9 cellular contexts compared by ENCODE assay signal in the genomic region with DNA sequence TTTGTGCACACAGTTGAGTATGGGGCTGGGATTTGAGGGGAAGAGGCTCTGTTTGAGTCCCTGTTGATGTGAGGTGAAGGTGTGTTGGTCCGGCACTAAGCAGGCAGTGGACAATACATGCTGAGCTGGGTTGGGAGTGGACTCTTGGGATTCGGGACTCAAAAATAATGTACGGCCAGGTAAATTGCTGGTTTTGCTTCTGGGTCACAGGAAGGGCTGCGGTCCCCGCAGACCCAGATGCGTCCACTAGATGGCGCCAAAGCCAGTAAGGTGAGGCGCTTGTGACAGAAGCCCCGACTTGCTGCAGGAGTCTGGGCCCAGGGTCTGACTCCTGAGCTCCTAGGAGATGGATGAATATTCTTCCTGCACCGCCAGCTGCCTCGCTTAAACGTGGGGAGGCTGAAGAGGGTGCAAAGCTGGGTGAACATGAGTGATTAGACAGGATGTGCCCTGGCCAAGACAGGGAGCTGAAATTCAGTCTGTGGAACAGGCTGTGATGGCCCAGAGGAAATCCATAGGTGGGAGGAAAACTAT.
DNase-seq lines count a peak whose midpoint lies in the region; ATAC-seq, FAIRE-seq and TF ChIP-seq lines count a peak whose summit lies in the region.
"Had no signal": no experiment of that assay in that cellular context is flagged by ENCODE, and none has a peak within 500 bp of the region (broad histone marks: within the 10 kb centered on the region; RNA-seq: fewer than 3 reads in every experiment).

No MANE protein-coding gene starts in this region.

- H3K36me3 ChIP-seq in bronchial epithelial cell (ENCODE audit: control insufficient read depth, insufficient read depth, low read length): no peaks in the 10 kb centered on the region
- H3K36me3 ChIP-seq in kidney epithelial cell (ENCODE audit: control insufficient read depth, insufficient read depth, low read length): no peaks in the 10 kb centered on the region

- FAIRE-seq in bronchial epithelial cell (lab: Jason Lieb, UNC): no peak
- FAIRE-seq: endometrium had no signal

- TF ChIP-seq CTCF in bronchial epithelial cell (IDR thresholded peaks at IDR 0.05; ENCODE audit: insufficient read depth, low read length, severe bottlenecking) (peak; percentile 96), kidney epithelial cell (IDR thresholded peaks at IDR 0.05; ENCODE audit: insufficient read depth, low read length, poor library complexity, severe bottlenecking) (peak; percentile 97)

- H3K27me3 ChIP-seq in bronchial epithelial cell (ENCODE audit: control insufficient read depth, insufficient read depth, low read length) (no peaks in the 10 kb centered on the region), kidney epithelial cell (ENCODE audit: control insufficient read depth, insufficient read depth, low read length) (no peaks in the 10 kb centered on the region)

- H3K4me3 ChIP-seq in bronchial epithelial cell (ENCODE audit: low read depth, low read length) (no peak overlapping the region), kidney epithelial cell (ENCODE audit: low read depth, low read length) (no peak overlapping the region)

- peak; percentile 21 for ATAC-seq in HG02981 (IDR thresholded peaks at IDR 0.05; ENCODE audit: unreplicated experiment)
- ATAC-seq in GM21786 (IDR thresholded peaks at IDR 0.05; ENCODE audit: unreplicated experiment): no peak

- peak; percentile 73 for DNase-seq in EL
- DNase-seq in NCI-H345 treated with DMSO at 0.1 percent for 48 hours (lab: John Stamatoyannopoulos, UW; ENCODE audit: unreplicated experiment): peak; percentile 43
- peak; percentile 69 to 91 (median 82) for DNase-seq in activated CD4-positive, CD25-positive, alpha-beta regulatory T cell (lab: John Stamatoyannopoulos, UW)
- DNase-seq in bronchial epithelial cell (ENCODE audit: low read depth): peak; percentile 74
- DNase-seq in kidney epithelial cell (ENCODE audit: low read depth): no peak
- peak; percentile 87 to 89 for DNase-seq in stimulated activated CD4-positive, alpha-beta T cell treated with anti-CD3 and anti-CD28 coated beads, Interleukin-1b, Interleukin-23, amount 100 ng/mL, for 4 hours (ENCODE audit: low read depth in 2 of 2)
